Comparison of ENCODE assay signal across 8 cellular contexts in genomic region chr17:58693208-58693607, GRCh38. TPM values are rescaled to one million over a fixed set of nuclear protein-coding genes. Genes with fewer than 3 reads are reported as not detected.
DNase-seq lines count a peak whose midpoint lies in the region; ATAC-seq and TF ChIP-seq lines count a peak whose summit lies in the region.

No MANE protein-coding gene starts in this region.

- no peaks in the 10 kb centered on the region for H3K27me3 Mint-ChIP-seq in activated naive CD8-positive, alpha-beta T cell

- TF ChIP-seq POLR2A in heart left ventricle (IDR thresholded peaks at IDR 0.05) = no peak

- H3K36me3 Mint-ChIP-seq in activated naive CD8-positive, alpha-beta T cell = peaks cover 4% of the 10 kb centered on the region

- H3K27ac Mint-ChIP-seq in activated naive CD8-positive, alpha-beta T cell = peak overlapping the region; percentile 85

- ATAC-seq in heart left ventricle = no peak
- ATAC-seq in Right ventricle myocardium superior (ENCODE audit: poor library complexity) = no peak
- ATAC-seq in upper lobe of right lung = no peak
- ATAC-seq in GM21526 (IDR thresholded peaks at IDR 0.05; ENCODE audit: low FRiP score, unreplicated experiment) = no peak

- H3K36me3 ChIP-seq in heart left ventricle = peaks cover 0 to 24% (median 9%) of the 10 kb centered on the region in 9 donors
- peaks cover 0 to 2% (median 0%) of the 10 kb centered on the region in 4 donors for H3K36me3 ChIP-seq in liver (ENCODE audit: control insufficient read depth in 4 of 4, insufficient read depth in 3 of 4, low read depth in 1 of 4, low read length in 3 of 4)
- H3K36me3 ChIP-seq in upper lobe of right lung = no peaks in the 10 kb centered on the region

- peak overlapping the region; percentile 93 for H3K4me3 Mint-ChIP-seq in activated naive CD8-positive, alpha-beta T cell

- H3K9me3 Mint-ChIP-seq in activated naive CD8-positive, alpha-beta T cell (ENCODE audit: low read depth) = no peaks in the 10 kb centered on the region

- H3K27me3 ChIP-seq in heart left ventricle = no peaks in the 10 kb centered on the region
- no peaks in the 10 kb centered on the region for H3K27me3 ChIP-seq in liver (ENCODE audit: control insufficient read depth in 4 of 4, insufficient read depth in 4 of 4, low read length in 3 of 4)
- H3K27me3 ChIP-seq in upper lobe of right lung = no peaks in the 10 kb centered on the region

- TF ChIP-seq CTCF in heart left ventricle (IDR thresholded peaks at IDR 0.05) = no peak
- TF ChIP-seq CTCF in liver (IDR thresholded peaks at IDR 0.05; ENCODE audit: low read depth, low read length, missing input control) = no peak
- TF ChIP-seq CTCF in upper lobe of right lung (IDR thresholded peaks at IDR 0.05) = no peak

- H3K9ac ChIP-seq in liver (ENCODE audit: low read depth in 1 of 2, low read length in 2 of 2) = peak overlapping the region; percentile 95 to 97

- intact Hi-C loops in heart left ventricle (cut with DNase I) (loop anchor here in 8 of 10 donors (2.0 to 10.0 kb wide), 7 partner anchors 34 to 178 kb away; partner anchors contain the start of gene MTMR4 (in 2 of the 8)), Right ventricle myocardium superior (cut with DNase I) (no loop called here), upper lobe of right lung (cut with DNase I) (no loop called here)

- no peak for DNase-seq in heart left ventricle
- DNase-seq in Right ventricle myocardium superior = no peak
- no peak for DNase-seq in upper lobe of right lung
- no peak for DNase-seq in NOMO-1 treated with dmso at 0.1 percent for 144 hours (lab: John Stamatoyannopoulos, UW; ENCODE audit: unreplicated experiment)
- no peak for DNase-seq in activated CD4-positive, alpha-beta T cell treated with anti-CD3 and anti-CD28 coated beads, Interleukin-2, amount 50 U/mL, for 4 hours

- H3K27ac ChIP-seq in heart left ventricle = peak overlapping the region in 11 of 12 donors; percentile 53 to 91 (median 79)
- H3K27ac ChIP-seq in liver (ENCODE audit: low read depth in 1 of 2, low read length in 2 of 2) = peak overlapping the region in 1 of 2 donors; percentile 86
- no peak overlapping the region for H3K27ac ChIP-seq in upper lobe of right lung

- no peak for TF ChIP-seq RAD21 in liver (IDR thresholded peaks at IDR 0.05)

- H3K4me1 Mint-ChIP-seq in activated naive CD8-positive, alpha-beta T cell (ENCODE audit: low read depth) = peaks cover 29% of the 10 kb centered on the region

- H3K9me3 ChIP-seq in heart left ventricle (no peaks in the 10 kb centered on the region), liver (ENCODE audit: control insufficient read depth in 4 of 4, low read length in 3 of 4) (no peaks in the 10 kb centered on the region), upper lobe of right lung (no peaks in the 10 kb centered on the region)

- H3K4me3 ChIP-seq in heart left ventricle = peak overlapping the region in 11 of 12 donors; percentile 51 to 87 (median 70)
- H3K4me3 ChIP-seq in liver (ENCODE audit: low read depth in 1 of 3, low read length in 3 of 3) = peak overlapping the region; percentile 59 to 98 (median 95)
- peak overlapping the region; percentile 88 for H3K4me3 ChIP-seq in upper lobe of right lung

- WGBS in heart left ventricle, 4 donors = 71 to 81% (median 78%) methylated on average over 8 of the region's 8 CpGs
- WGBS in liver = 78% methylated on average over 8 of the region's 8 CpGs

- H3K4me1 ChIP-seq in heart left ventricle (peaks cover 0 to 19% (median 11%) of the 10 kb centered on the region in 12 donors), liver (ENCODE audit: control insufficient read depth in 4 of 4, insufficient read depth in 4 of 4, low read length in 3 of 4) (peaks cover 4 to 17% (median 12%) of the 10 kb centered on the region in 4 donors), upper lobe of right lung (peaks cover 16% of the 10 kb centered on the region)

TF ChIP-seq in liver, 16 proteins besides CTCF, POLR2A, EP300 and RAD21:
- TF ChIP-seq FOXA1 (IDR thresholded peaks at IDR 0.05) (no peak), SP1 (IDR thresholded peaks at IDR 0.05) (no peak), JUND (IDR thresholded peaks at IDR 0.05) (no peak), MAX (IDR thresholded peaks at IDR 0.05) (no peak), ATF3 (IDR thresholded peaks at IDR 0.05) (no peak), ZBTB33 (IDR thresholded peaks at IDR 0.05) (no peak), NR2F2 (IDR thresholded peaks at IDR 0.05) (no peak), HNF4G (IDR thresholded peaks at IDR 0.05) (no peak), FOXA2 (IDR thresholded peaks at IDR 0.05) (no peak), HNF4A (conservative IDR thresholded peaks at IDR 0.05) (no peak), RXRA (IDR thresholded peaks at IDR 0.05) (no peak), TAF1 (conservative IDR thresholded peaks at IDR 0.05) (no peak), YY1 (IDR thresholded peaks at IDR 0.05) (no peak), REST (IDR thresholded peaks at IDR 0.05) (no peak), GABPA (IDR thresholded peaks at IDR 0.05 in 1 of 2, conservative IDR thresholded peaks at IDR 0.05 in 1 of 2) (no peak), EGR1 (IDR thresholded peaks at IDR 0.05; ENCODE audit: low read depth in 2 of 2) (no peak)

RNA-seq across cellular contexts. Expression of gene RAD51C, which starts 0.8 kb away (rescaled TPM):
- total RNA-seq in heart left ventricle (10 to 100 TPM; 17.1 to 48.9 (median 39.6) TPM), Right ventricle myocardium superior (38.5 TPM), liver (10 to 100 TPM in 1 of 2 donors, 1 to 10 TPM in 1; 8.8 to 22.2 TPM), upper lobe of right lung (15.3 TPM)
- polyA plus RNA-seq in heart left ventricle (10 to 100 TPM; 20.8 to 41.1 TPM), liver (10 to 100 TPM in 1 of 2 donors, 1 to 10 TPM in 1; 6.9 to 16.2 TPM)

RNA-seq across cellular contexts. Expression of gene TEX14, which starts 1.4 kb away (rescaled TPM):
- total RNA-seq in heart left ventricle (under 1 TPM in 6 of 9 donors, not detected in 3; 0.08 to 0.36 (median 0.12) TPM), Right ventricle myocardium superior (0.13 TPM), liver (under 1 TPM; 0.14 to 0.17 TPM), upper lobe of right lung (1.3 TPM)
- polyA plus RNA-seq in heart left ventricle (under 1 TPM; 0.04 to 0.08 TPM), liver (under 1 TPM; 0.01 to 0.13 TPM)

Comparison
In these comparisons a context has a peak if more than half of its experiments do, and no peak if none do; other contexts are left out.
1. intact Hi-C loops: an anchor here in heart left ventricle (2.0 to 10.0 kb wide); none called in Right ventricle myocardium superior and upper lobe of right lung.